Comparison of ENCODE assay signal across 20 cellular contexts in genomic region chr6:169989594-169989993, GRCh38.
A peak's percentile ranks its signal among the peaks of the same experiment; 100 is the strongest.
DNase-seq lines count a peak whose midpoint lies in the region; ATAC-seq and TF ChIP-seq lines count a peak whose summit lies in the region.
"Had no signal": no experiment of that assay in that cellular context is flagged by ENCODE, and none has a peak within 500 bp of the region (broad histone marks: within the 10 kb centered on the region; RNA-seq: fewer than 3 reads in every experiment).

No MANE protein-coding gene starts in this region.

- H2AK5ac ChIP-seq in mesenchymal stem cell (ENCODE audit: low read length, severe bottlenecking), result no peak overlapping the region

- H3K4me1 ChIP-seq in CD4-positive, CD25-positive, alpha-beta regulatory T cell (ENCODE audit: control insufficient read depth, insufficient read depth, low read length, poor library complexity, severe bottlenecking), result peaks cover 14% of the 10 kb centered on the region
- H3K4me1 ChIP-seq in mesenchymal stem cell (ENCODE audit: control insufficient read depth, insufficient read depth, low read depth, low read length), result no peaks in the 10 kb centered on the region
- H3K4me1 ChIP-seq: pancreas, sigmoid colon had no signal

- no peak overlapping the region for H3K4ac ChIP-seq in mesenchymal stem cell (ENCODE audit: low read depth in 1 of 2, low read length in 2 of 2)

- no peaks in the 10 kb centered on the region for H3K79me1 ChIP-seq in mesenchymal stem cell (replicated peaks; ENCODE audit: low read length, poor library complexity, severe bottlenecking)

- no peak overlapping the region for H3K27ac Mint-ChIP-seq in activated CD8-positive, alpha-beta T cell treated with anti-CD3 and anti-CD28 coated beads for 36 hours
- no peak overlapping the region for H3K27ac Mint-ChIP-seq in activated CD8-positive, alpha-beta T cell treated with anti-CD3 and anti-CD28 coated beads, Interleukin-2, amount 10 ng/mL, durations not matched to agents 7 days and 5 days
- peak overlapping the region; percentile 8 to 81 (median 18) for H3K27ac Mint-ChIP-seq in CD4-positive, CD25-positive, alpha-beta regulatory T cell
- no peak overlapping the region for H3K27ac Mint-ChIP-seq in T-cell
- H3K27ac Mint-ChIP-seq in activated CD8-positive, alpha-beta memory T cell treated with anti-CD3 and anti-CD28 coated beads, Interleukin-2, amount 10 ng/mL, durations not matched to agents 7 days and 5 days, result no peak overlapping the region

- TF ChIP-seq CTCF in activated CD8-positive, alpha-beta T cell treated with anti-CD3 and anti-CD28 coated beads for 36 hours (IDR thresholded peaks at IDR 0.05), result no peak

- H3K23ac ChIP-seq in mesenchymal stem cell (ENCODE audit: low read length in 2 of 2), result no peak overlapping the region

- no peaks in the 10 kb centered on the region for H3K36me3 Mint-ChIP-seq in activated CD8-positive, alpha-beta T cell treated with anti-CD3 and anti-CD28 coated beads for 36 hours (ENCODE audit: low read depth)
- H3K36me3 Mint-ChIP-seq in activated CD8-positive, alpha-beta T cell treated with anti-CD3 and anti-CD28 coated beads, Interleukin-2, amount 10 ng/mL, durations not matched to agents 7 days and 5 days (ENCODE audit: low read depth), result no peaks in the 10 kb centered on the region
- no peaks in the 10 kb centered on the region for H3K36me3 Mint-ChIP-seq in CD4-positive, CD25-positive, alpha-beta regulatory T cell
- no peaks in the 10 kb centered on the region for H3K36me3 Mint-ChIP-seq in T-cell
- H3K36me3 Mint-ChIP-seq in activated CD8-positive, alpha-beta memory T cell treated with anti-CD3 and anti-CD28 coated beads, Interleukin-2, amount 10 ng/mL, durations not matched to agents 7 days and 5 days, result no peaks in the 10 kb centered on the region

- peaks cover 27% of the 10 kb centered on the region for H3K4me1 Mint-ChIP-seq in activated CD8-positive, alpha-beta T cell treated with anti-CD3 and anti-CD28 coated beads for 36 hours (ENCODE audit: low read depth)
- H3K4me1 Mint-ChIP-seq in activated CD8-positive, alpha-beta T cell treated with anti-CD3 and anti-CD28 coated beads, Interleukin-2, amount 10 ng/mL, durations not matched to agents 7 days and 5 days (ENCODE audit: low read depth), result peaks cover 33% of the 10 kb centered on the region
- H3K4me1 Mint-ChIP-seq in CD4-positive, CD25-positive, alpha-beta regulatory T cell, result peaks cover 6 to 22% (median 15%) of the 10 kb centered on the region in 4 donors
- H3K4me1 Mint-ChIP-seq in T-cell, result peaks cover 15 to 27% (median 26%) of the 10 kb centered on the region in 3 donors
- H3K4me1 Mint-ChIP-seq in activated CD8-positive, alpha-beta memory T cell treated with anti-CD3 and anti-CD28 coated beads, Interleukin-2, amount 10 ng/mL, durations not matched to agents 7 days and 5 days, result peaks cover 18% of the 10 kb centered on the region

- no peak overlapping the region for H2BK5ac ChIP-seq in mesenchymal stem cell (ENCODE audit: low read depth, low read length, poor library complexity, severe bottlenecking)

- H2AFZ ChIP-seq in mesenchymal stem cell (ENCODE audit: low read depth, low read length), result no peak overlapping the region

- H2BK15ac ChIP-seq in mesenchymal stem cell (ENCODE audit: low read depth, poor library complexity, severe bottlenecking), result no peak overlapping the region

- H2BK120ac ChIP-seq in mesenchymal stem cell (ENCODE audit: low read depth, low read length), result no peak overlapping the region

- no peaks in the 10 kb centered on the region for H3K36me3 ChIP-seq in CD4-positive, CD25-positive, alpha-beta regulatory T cell (ENCODE audit: control insufficient read depth, insufficient read depth, low read length)
- no peaks in the 10 kb centered on the region for H3K36me3 ChIP-seq in mesenchymal stem cell (ENCODE audit: control insufficient read depth in 1 of 2, insufficient read depth in 2 of 2, low read depth in 1 of 2, low read length in 2 of 2)
- H3K36me3 ChIP-seq: pancreas, sigmoid colon, thoracic aorta had no signal

- 92% methylated on average over 4 of the region's 8 CpGs for WGBS in mesenchymal stem cell

- CTCF ChIA-PET in activated CD8-positive, alpha-beta T cell treated with anti-CD3 and anti-CD28 coated beads for 36 hours (lab: Charles Lee), result interaction anchor here (1.1 to 1.2 kb wide), 2 partner anchors 10 to 200 kb away, joined by 3 to 4 read pairs; no protein-coding TSS in a partner anchor
- CTCF ChIA-PET in activated CD8-positive, alpha-beta T cell treated with anti-CD3 and anti-CD28 coated beads, Interleukin-2, amount 10 ng/mL, durations not matched to agents 7 days and 5 days (lab: Charles Lee), result interaction anchor here (0.8 to 1.9 kb wide), 6 partner anchors 42 to 528 kb away, joined by 3 to 5 read pairs (median 4); no protein-coding TSS in a partner anchor
- CTCF ChIA-PET in T-cell (lab: Charles Lee), result no interaction called here
- CTCF ChIA-PET in activated CD8-positive, alpha-beta memory T cell treated with anti-CD3 and anti-CD28 coated beads, Interleukin-2, amount 10 ng/mL, durations not matched to agents 7 days and 5 days (lab: Charles Lee), result interaction anchor here (1.0 to 1.7 kb wide), 4 partner anchors 23 to 303 kb away, joined by 3 to 8 read pairs (median 5); no protein-coding TSS in a partner anchor

- no peak for ATAC-seq in activated CD8-positive, alpha-beta T cell treated with anti-CD3 and anti-CD28 coated beads for 36 hours
- ATAC-seq in activated CD8-positive, alpha-beta T cell treated with anti-CD3 and anti-CD28 coated beads, Interleukin-2, amount 10 ng/mL, durations not matched to agents 7 days and 5 days, result no peak
- no peak for ATAC-seq in CD4-positive, CD25-positive, alpha-beta regulatory T cell (ENCODE audit: low read depth in 2 of 2)
- ATAC-seq in T-cell (replicated peaks in 1 of 4) (no peak), HG02938 (IDR thresholded peaks at IDR 0.05; ENCODE audit: unreplicated experiment) (no peak)
- no peak for ATAC-seq in activated CD8-positive, alpha-beta memory T cell treated with anti-CD3 and anti-CD28 coated beads, Interleukin-2, amount 10 ng/mL, durations not matched to agents 7 days and 5 days
- ATAC-seq: PC-3 had no signal

- no peak overlapping the region for H3K18ac ChIP-seq in mesenchymal stem cell (ENCODE audit: low read depth in 1 of 2, low read length in 2 of 2)

- H3K27me3 ChIP-seq in CD4-positive, CD25-positive, alpha-beta regulatory T cell (ENCODE audit: control insufficient read depth, insufficient read depth, low read length), result no peaks in the 10 kb centered on the region
- H3K27me3 ChIP-seq in mesenchymal stem cell (ENCODE audit: control insufficient read depth in 1 of 2, insufficient read depth in 1 of 2, low read length in 2 of 2), result peaks cover 0 to 13% of the 10 kb centered on the region in 2 experiments
- H3K27me3 ChIP-seq: pancreas, sigmoid colon had no signal

- POLR2A ChIA-PET in activated CD8-positive, alpha-beta T cell treated with anti-CD3 and anti-CD28 coated beads for 36 hours (lab: Charles Lee), result interaction anchor here (0.6 to 1.1 kb wide), 3 partner anchors 14 to 100 kb away, joined by 3 to 4 read pairs (median 4); no protein-coding TSS in a partner anchor
- POLR2A ChIA-PET in activated CD8-positive, alpha-beta T cell treated with anti-CD3 and anti-CD28 coated beads, Interleukin-2, amount 10 ng/mL, durations not matched to agents 7 days and 5 days (lab: Charles Lee), result interaction anchor here (1.0 kb wide), 1 partner anchor 158 kb away, joined by 4 read pairs; no protein-coding TSS in a partner anchor
- POLR2A ChIA-PET in T-cell (lab: Charles Lee), result no interaction called here

- H4K91ac ChIP-seq in mesenchymal stem cell (ENCODE audit: low read length), result peak overlapping the region; percentile 11

- H3K14ac ChIP-seq in mesenchymal stem cell (ENCODE audit: low read length in 2 of 2), result no peak overlapping the region

- DNase-seq in activated CD8-positive, alpha-beta T cell treated with anti-CD3 and anti-CD28 coated beads for 36 hours, result no peak
- no peak for DNase-seq in activated CD8-positive, alpha-beta T cell treated with anti-CD3 and anti-CD28 coated beads, Interleukin-2, amount 10 ng/mL, durations not matched to agents 7 days and 5 days
- no peak for DNase-seq in CD4-positive, CD25-positive, alpha-beta regulatory T cell
- DNase-seq in T-cell (no peak), mesenchymal stem cell (no peak), pons (ENCODE audit: low spot score) (no peak)
- DNase-seq in activated CD8-positive, alpha-beta memory T cell treated with anti-CD3 and anti-CD28 coated beads, Interleukin-2, amount 10 ng/mL, durations not matched to agents 7 days and 5 days, result no peak
- DNase-seq: activated gamma-delta T cell; cerebellar nuclear complex; effector CD8-positive, alpha-beta T cell; NCI-H1930; NCI-H226; PC-3; SHP77 had no signal

- H2BK12ac ChIP-seq in mesenchymal stem cell (ENCODE audit: low read length in 2 of 2), result no peak overlapping the region

- H3K4me3 ChIP-seq in CD4-positive, CD25-positive, alpha-beta regulatory T cell (ENCODE audit: low read depth, low read length), result peak overlapping the region; percentile 57
- no peak overlapping the region for H3K4me3 ChIP-seq in mesenchymal stem cell (ENCODE audit: insufficient read depth in 1 of 2, low read depth in 1 of 2, low read length in 2 of 2)
- H3K4me3 ChIP-seq: pancreas, sigmoid colon, thoracic aorta had no signal

- H3K27ac ChIP-seq in CD4-positive, CD25-positive, alpha-beta regulatory T cell (ENCODE audit: insufficient read depth, low read length, poor library complexity, severe bottlenecking), result no peak overlapping the region
- H3K27ac ChIP-seq in mesenchymal stem cell (ENCODE audit: low read length, poor library complexity, severe bottlenecking), result no peak overlapping the region
- H3K27ac ChIP-seq: C4-2B, pancreas, sigmoid colon, thoracic aorta, VCaP had no signal

- no peaks in the 10 kb centered on the region for H3K27me3 Mint-ChIP-seq in activated CD8-positive, alpha-beta T cell treated with anti-CD3 and anti-CD28 coated beads for 36 hours
- H3K27me3 Mint-ChIP-seq in activated CD8-positive, alpha-beta T cell treated with anti-CD3 and anti-CD28 coated beads, Interleukin-2, amount 10 ng/mL, durations not matched to agents 7 days and 5 days (ENCODE audit: low read depth), result no peaks in the 10 kb centered on the region
- no peaks in the 10 kb centered on the region for H3K27me3 Mint-ChIP-seq in CD4-positive, CD25-positive, alpha-beta regulatory T cell
- H3K27me3 Mint-ChIP-seq in T-cell, result no peaks in the 10 kb centered on the region
- H3K27me3 Mint-ChIP-seq in activated CD8-positive, alpha-beta memory T cell treated with anti-CD3 and anti-CD28 coated beads, Interleukin-2, amount 10 ng/mL, durations not matched to agents 7 days and 5 days, result peaks cover 5% of the 10 kb centered on the region

- H3K4me3 Mint-ChIP-seq in activated CD8-positive, alpha-beta T cell treated with anti-CD3 and anti-CD28 coated beads for 36 hours, result peak overlapping the region; percentile 59
- H3K4me3 Mint-ChIP-seq in activated CD8-positive, alpha-beta T cell treated with anti-CD3 and anti-CD28 coated beads, Interleukin-2, amount 10 ng/mL, durations not matched to agents 7 days and 5 days, result no peak overlapping the region
- H3K4me3 Mint-ChIP-seq in CD4-positive, CD25-positive, alpha-beta regulatory T cell, result peak overlapping the region in 1 of 4 donors; percentile 82
- H3K4me3 Mint-ChIP-seq in T-cell, result peak overlapping the region in 2 of 3 donors; percentile 1 to 61
- H3K4me3 Mint-ChIP-seq in activated CD8-positive, alpha-beta memory T cell treated with anti-CD3 and anti-CD28 coated beads, Interleukin-2, amount 10 ng/mL, durations not matched to agents 7 days and 5 days, result no peak overlapping the region

- H4K8ac ChIP-seq in mesenchymal stem cell (ENCODE audit: low read length), result no peak overlapping the region

- H3K9me3 ChIP-seq in CD4-positive, CD25-positive, alpha-beta regulatory T cell (ENCODE audit: control insufficient read depth in 2 of 2, low read length in 2 of 2), result no peaks in the 10 kb centered on the region
- H3K9me3 ChIP-seq in mesenchymal stem cell (ENCODE audit: control insufficient read depth, low read length), result no peaks in the 10 kb centered on the region
- H3K9me3 ChIP-seq: pancreas, sigmoid colon, thoracic aorta had no signal

- no peak overlapping the region for H3K9ac ChIP-seq in mesenchymal stem cell (ENCODE audit: low read length)

- H3K4me2 ChIP-seq in mesenchymal stem cell (ENCODE audit: low read length, poor library complexity, severe bottlenecking), result no peak overlapping the region

- intact Hi-C loops in activated CD8-positive, alpha-beta T cell treated with anti-CD3 and anti-CD28 coated beads for 36 hours (cut with micrococcal nuclease), result no loop called here

- H3K9me3 Mint-ChIP-seq in activated CD8-positive, alpha-beta T cell treated with anti-CD3 and anti-CD28 coated beads for 36 hours, result no peaks in the 10 kb centered on the region
- H3K9me3 Mint-ChIP-seq in activated CD8-positive, alpha-beta T cell treated with anti-CD3 and anti-CD28 coated beads, Interleukin-2, amount 10 ng/mL, durations not matched to agents 7 days and 5 days (ENCODE audit: insufficient read depth), result no peaks in the 10 kb centered on the region
- H3K9me3 Mint-ChIP-seq in CD4-positive, CD25-positive, alpha-beta regulatory T cell, result no peaks in the 10 kb centered on the region
- H3K9me3 Mint-ChIP-seq in T-cell, result no peaks in the 10 kb centered on the region
- H3K9me3 Mint-ChIP-seq in activated CD8-positive, alpha-beta memory T cell treated with anti-CD3 and anti-CD28 coated beads, Interleukin-2, amount 10 ng/mL, durations not matched to agents 7 days and 5 days (ENCODE audit: low read depth), result no peaks in the 10 kb centered on the region

Comparison
In these comparisons a context has a peak if more than half of its experiments do, and no peak if none do; other contexts are left out.
1. H3K4me3 Mint-ChIP-seq: peak in activated CD8-positive, alpha-beta T cell treated with anti-CD3 and anti-CD28 coated beads for 36 hours (single experiment) and T-cell (2 of 3); none in activated CD8-positive, alpha-beta T cell treated with anti-CD3 and anti-CD28 coated beads, Interleukin-2, amount 10 ng/mL, durations not matched to agents 7 days and 5 days (single experiment) and activated CD8-positive, alpha-beta memory T cell treated with anti-CD3 and anti-CD28 coated beads, Interleukin-2, amount 10 ng/mL, durations not matched to agents 7 days and 5 days (single experiment).
2. H3K27ac Mint-ChIP-seq: peak in CD4-positive, CD25-positive, alpha-beta regulatory T cell (3 of 3); none in activated CD8-positive, alpha-beta T cell treated with anti-CD3 and anti-CD28 coated beads for 36 hours (single experiment), activated CD8-positive, alpha-beta T cell treated with anti-CD3 and anti-CD28 coated beads, Interleukin-2, amount 10 ng/mL, durations not matched to agents 7 days and 5 days (single experiment), T-cell (0 of 2) and activated CD8-positive, alpha-beta memory T cell treated with anti-CD3 and anti-CD28 coated beads, Interleukin-2, amount 10 ng/mL, durations not matched to agents 7 days and 5 days (single experiment).
3. CTCF ChIA-PET loops: an anchor here in activated CD8-positive, alpha-beta T cell treated with anti-CD3 and anti-CD28 coated beads for 36 hours (1.1 to 1.2 kb wide), activated CD8-positive, alpha-beta T cell treated with anti-CD3 and anti-CD28 coated beads, Interleukin-2, amount 10 ng/mL, durations not matched to agents 7 days and 5 days (0.8 to 1.9 kb wide) and activated CD8-positive, alpha-beta memory T cell treated with anti-CD3 and anti-CD28 coated beads, Interleukin-2, amount 10 ng/mL, durations not matched to agents 7 days and 5 days (1.0 to 1.7 kb wide); none called in T-cell.
4. POLR2A ChIA-PET loops: an anchor here in activated CD8-positive, alpha-beta T cell treated with anti-CD3 and anti-CD28 coated beads for 36 hours (0.6 to 1.1 kb wide) and activated CD8-positive, alpha-beta T cell treated with anti-CD3 and anti-CD28 coated beads, Interleukin-2, amount 10 ng/mL, durations not matched to agents 7 days and 5 days (1.0 kb wide); none called in T-cell.